ENCODE assay signal across 11 cellular contexts in the genomic region with DNA sequence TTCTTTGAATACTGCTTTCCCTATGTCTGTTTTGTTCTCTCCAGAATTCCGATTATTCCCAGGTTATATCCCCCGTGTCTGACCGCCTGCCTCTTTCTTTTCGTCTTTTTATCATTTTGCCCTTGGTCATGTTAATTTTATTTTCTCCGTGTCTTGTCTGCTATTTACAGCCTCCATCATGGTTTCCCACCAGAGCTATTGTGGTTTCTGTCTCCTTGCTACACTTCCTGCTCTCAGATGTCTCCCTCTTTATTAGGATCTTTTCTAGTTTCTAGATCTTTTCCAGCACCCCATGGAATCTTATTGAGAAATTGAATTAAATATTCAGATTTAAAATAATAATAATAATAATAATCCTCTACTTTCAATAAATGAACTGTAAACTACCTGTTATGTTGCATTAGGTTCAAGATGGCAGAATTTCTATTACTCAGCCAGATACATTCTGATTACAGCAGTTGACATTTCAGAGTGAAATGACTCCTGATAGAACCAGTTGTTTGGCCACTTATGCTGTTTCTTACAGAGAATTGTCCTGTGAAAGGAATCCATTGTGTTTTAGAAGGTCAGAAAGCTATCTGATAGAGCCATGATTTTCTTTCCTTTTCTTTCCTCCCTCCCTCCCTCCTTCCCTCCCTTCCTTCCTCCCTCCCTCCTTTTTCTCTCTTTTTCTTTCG. TPM values are rescaled to one million over a fixed set of nuclear protein-coding genes. Genes with fewer than 3 reads are reported as not detected.
DNase-seq lines count a peak whose midpoint lies in the region; FAIRE-seq and TF ChIP-seq lines count a peak whose summit lies in the region.
"Not testable (repeated sequence)": the region's sequence is repeated elsewhere in the genome, so short reads cannot be mapped to it uniquely, and the experiment has no call there.
"Had no signal": no experiment of that assay in that cellular context is flagged by ENCODE, and none has a peak within 500 bp of the region (broad histone marks: within the 10 kb centered on the region; RNA-seq: fewer than 3 reads in every experiment).

No MANE protein-coding gene starts in this region.

- peaks cover 10% of the 10 kb centered on the region for H3K4me1 Mint-ChIP-seq in activated naive CD8-positive, alpha-beta T cell treated with anti-CD3 and anti-CD28 coated beads for 36 hours
- H3K4me1 Mint-ChIP-seq in endodermal cell: not testable (repeated sequence)

- not testable (repeated sequence) for H2BK12ac ChIP-seq in neuronal stem cell (ENCODE audit: low read length)

- H3K4me3 ChIP-seq in endodermal cell (ENCODE audit: low read length); keratinocyte (ENCODE audit: control insufficient read depth in 2 of 3, extremely low read depth in 1 of 3, insufficient read depth in 2 of 3, low read depth in 1 of 3, low read length in 3 of 3); neuronal stem cell (ENCODE audit: low read length in 2 of 2): not testable (repeated sequence)

- not testable (repeated sequence) for H2BK5ac ChIP-seq in neuronal stem cell (ENCODE audit: low read length)

- FAIRE-seq in HTR-8/SVneo (lab: Jason Lieb, UNC) (peak; percentile 72), keratinocyte (lab: Jason Lieb, UNC) (peak; percentile 46)

- H3K27me3 Mint-ChIP-seq in activated naive CD8-positive, alpha-beta T cell treated with anti-CD3 and anti-CD28 coated beads for 36 hours; endodermal cell (ENCODE audit: insufficient read depth): not testable (repeated sequence)

- 66% methylated on average over 5 of the region's 6 CpGs; no CpG with 5 or more reads in 1 of the 2 experiments for WGBS in endodermal cell (ENCODE audit: insufficient coverage in 1 of 2, insufficient read length in 1 of 2), 2 experiments
- WGBS in neuronal stem cell (ENCODE audit: extremely low coverage in 2 of 2, insufficient read length in 2 of 2, insufficient replicate concordance in 1 of 2), 2 donors: no CpG with 5 or more reads among the region's 6 CpGs

- not testable (repeated sequence) for H4K8ac ChIP-seq in neuronal stem cell (ENCODE audit: low read depth, low read length)

- not testable (repeated sequence) for H3K9ac ChIP-seq in endodermal cell (ENCODE audit: extremely low read depth, low read length, poor library complexity, severe bottlenecking); keratinocyte (ENCODE audit: control insufficient read depth, extremely low read depth, insufficient read depth, low read length); neuronal stem cell (ENCODE audit: low read depth, low read length, poor library complexity)

- H3K27ac ChIP-seq in endodermal cell (ENCODE audit: low read depth, low read length) (peak overlapping the region; percentile 90), neuronal stem cell (replicated peaks; ENCODE audit: low read length) (peak overlapping the region; percentile 96)
- H3K27ac ChIP-seq in keratinocyte (ENCODE audit: control insufficient read depth, insufficient read depth, low read length): not testable (repeated sequence)

- not testable (repeated sequence) for H3K14ac ChIP-seq in neuronal stem cell (ENCODE audit: low read length)

- DNase-seq in COLO829 (ENCODE audit: low spot score) (peak; percentile 72), SK-MEL-5 (ENCODE audit: low read depth, low spot score) (peak; percentile 57)
- DNase-seq in HTR-8/SVneo (ENCODE audit: insufficient read length, low spot score); activated naive CD8-positive, alpha-beta T cell treated with anti-CD3 and anti-CD28 coated beads for 36 hours; endodermal cell; keratinocyte (ENCODE audit: low read depth, low spot score); neuronal stem cell (ENCODE audit: low spot score): not testable (repeated sequence)

- H2BK120ac ChIP-seq in neuronal stem cell (ENCODE audit: low read depth, low read length): not testable (repeated sequence)

- not testable (repeated sequence) for H3K9me1 ChIP-seq in keratinocyte (ENCODE audit: control insufficient read depth, extremely low read depth, insufficient read depth, low read length)

- not testable (repeated sequence) for H3K18ac ChIP-seq in neuronal stem cell (ENCODE audit: low read length)

- H3K23ac ChIP-seq in neuronal stem cell (ENCODE audit: low read depth, low read length, poor library complexity): not testable (repeated sequence)

- not testable (repeated sequence) for H3K4me1 ChIP-seq in endodermal cell (ENCODE audit: control insufficient read depth, insufficient read depth, low read length); keratinocyte (ENCODE audit: control insufficient read depth, extremely low read depth, insufficient read depth, low read length); neuronal stem cell (ENCODE audit: control insufficient read depth in 2 of 2, insufficient read depth in 1 of 2, low read depth in 1 of 2, low read length in 2 of 2)

- not testable (repeated sequence) for H3K4me2 ChIP-seq in keratinocyte (ENCODE audit: control insufficient read depth, extremely low read depth, insufficient read depth, low read depth, low read length); neuronal stem cell (ENCODE audit: insufficient read depth, low read length, poor library complexity, severe bottlenecking)

- H3K9me3 Mint-ChIP-seq in activated naive CD8-positive, alpha-beta T cell treated with anti-CD3 and anti-CD28 coated beads for 36 hours; endodermal cell: not testable (repeated sequence)

- H3K4me3 Mint-ChIP-seq in activated naive CD8-positive, alpha-beta T cell treated with anti-CD3 and anti-CD28 coated beads for 36 hours: peak overlapping the region; percentile 23
- H3K4me3 Mint-ChIP-seq in endodermal cell: not testable (repeated sequence)

- not testable (repeated sequence) for H3K79me1 ChIP-seq in neuronal stem cell (ENCODE audit: low read depth, low read length)

- not testable (repeated sequence) for H2BK15ac ChIP-seq in neuronal stem cell (ENCODE audit: low read length)

- not testable (repeated sequence) for H4K91ac ChIP-seq in neuronal stem cell (ENCODE audit: low read depth, low read length, poor library complexity)

- not testable (repeated sequence) for H3K79me2 ChIP-seq in keratinocyte (ENCODE audit: control insufficient read depth, insufficient read depth, low read length)

- not testable (repeated sequence) for H3K36me3 ChIP-seq in endodermal cell (ENCODE audit: control insufficient read depth, insufficient read depth, low read length); keratinocyte (ENCODE audit: control insufficient read depth in 2 of 2, extremely low read depth in 1 of 2, insufficient read depth in 2 of 2, low read length in 2 of 2); neuronal stem cell (replicated peaks in 1 of 2; ENCODE audit: control insufficient read depth in 2 of 2, insufficient read depth in 2 of 2, low read length in 2 of 2)

- dilution Hi-C loops in keratinocyte (cut with MboI; ENCODE audit: extremely low pct_ligation_motif_present, low sequenced_read_pairs): not testable (repeated sequence)

- TF ChIP-seq CTCF in endodermal cell (conservative IDR thresholded peaks at IDR 0.05); keratinocyte (optimal IDR thresholded peaks at IDR 0.05 in 1 of 3, IDR thresholded peaks at IDR 0.05 in 1 of 3, conservative IDR thresholded peaks at IDR 0.05 in 1 of 3; ENCODE audit: extremely low read depth in 1 of 3, insufficient read depth in 2 of 3, low read length in 3 of 3): not testable (repeated sequence)

- H3K36me3 Mint-ChIP-seq in activated naive CD8-positive, alpha-beta T cell treated with anti-CD3 and anti-CD28 coated beads for 36 hours; endodermal cell (ENCODE audit: low read depth): not testable (repeated sequence)

- H2AK5ac ChIP-seq in neuronal stem cell (ENCODE audit: low read depth, low read length): not testable (repeated sequence)

- in situ Hi-C loops in SK-MEL-5 (cut with HindIII; ENCODE audit: low pct_unique_long_range_greater_than_20kb, low sequenced_read_pairs): not testable (repeated sequence)

- H3K27me3 ChIP-seq in endodermal cell (ENCODE audit: control insufficient read depth, insufficient read depth, low read length, poor library complexity, severe bottlenecking); keratinocyte (ENCODE audit: control insufficient read depth, extremely low read depth, insufficient read depth, low read length); neuronal stem cell (ENCODE audit: control insufficient read depth in 3 of 3, insufficient read depth in 3 of 3, low read depth in 1 of 3, low read length in 3 of 3): not testable (repeated sequence)

- H3K27ac Mint-ChIP-seq in activated naive CD8-positive, alpha-beta T cell treated with anti-CD3 and anti-CD28 coated beads for 36 hours: not testable (repeated sequence)
- H3K27ac Mint-ChIP-seq in endodermal cell: peak overlapping the region; percentile 79

- not testable (repeated sequence) for H3K4ac ChIP-seq in neuronal stem cell (ENCODE audit: low read length)

- H4K20me1 ChIP-seq in keratinocyte (ENCODE audit: control insufficient read depth, extremely low read depth, insufficient read depth, low read length): not testable (repeated sequence)

- H3K9me3 ChIP-seq in endodermal cell (ENCODE audit: control insufficient read depth, low read length); keratinocyte (ENCODE audit: control insufficient read depth, low read depth, low read length); neuronal stem cell (replicated peaks in 1 of 2; ENCODE audit: control insufficient read depth in 2 of 2, insufficient read depth in 1 of 2, low read depth in 1 of 2, low read length in 2 of 2): not testable (repeated sequence)

- not testable (repeated sequence) for H2AFZ ChIP-seq in keratinocyte (ENCODE audit: control insufficient read depth, low read length)
- H2AFZ ChIP-seq in neuronal stem cell (ENCODE audit: low read length): peak overlapping the region; percentile 74

RNA-seq across cellular contexts. Expression of a gene that starts 16.4 kb away (rescaled TPM):
- total RNA-seq in SK-MEL-5 (2014; rRNA removed; shearing (Covaris generic)): not detected in 2 replicates
- polyA plus RNA-seq in SK-MEL-5 (2015; cell fraction: cytosol; rRNA removed): not detected in 2 replicates
- not detected in 2 replicates for polyA plus RNA-seq in SK-MEL-5 (2015; cell fraction: nucleus; rRNA removed)
- not detected for total RNA-seq in activated naive CD8-positive, alpha-beta T cell treated with anti-CD3 and anti-CD28 coated beads for 36 hours
- total RNA-seq in endodermal cell: under 1 TPM in 1 of 2 donors, not detected in 1; 0.42 TPM
- not detected for polyA plus RNA-seq in endodermal cell (2013, experiment 1 of 2)
- polyA plus RNA-seq in endodermal cell (2013, experiment 2 of 2): not detected
- not detected in 3 replicates for polyA plus RNA-seq in keratinocyte
- polyA plus RNA-seq in keratinocyte (2011; ENCODE audit: low read depth): not detected
- not detected in 2 replicates for polyA plus RNA-seq in keratinocyte (2011; cell fraction: cytosol; rRNA removed)
- polyA plus RNA-seq in keratinocyte (2011; cell fraction: nucleus; rRNA removed): not detected in 2 replicates
- polyA plus RNA-seq in keratinocyte (2012; ENCODE audit: low replicate concordance): not detected in 2 replicates
- polyA minus RNA-seq in keratinocyte: not detected in 3 replicates
- polyA minus RNA-seq in keratinocyte (2011; cell fraction: cytosol; rRNA and poly(A)+ RNA removed): not detected
- not detected in 2 replicates for polyA minus RNA-seq in keratinocyte (2011; cell fraction: nucleus; rRNA and poly(A)+ RNA removed)
- polyA plus RNA-seq in neuronal stem cell (2013, experiment 1 of 2): 0.74 TPM
- 0.76 TPM for polyA plus RNA-seq in neuronal stem cell (2013, experiment 2 of 2)
- total RNA-seq: CD8-positive, alpha-beta T cell; H4; M059J had no signal
- polyA plus RNA-seq: AG04450 had no signal
